29 cellular contexts compared by ENCODE assay signal in genomic region chr3:185400866-185401265, GRCh38.
"Had no signal": no experiment of that assay in that cellular context is flagged by ENCODE, and none has a peak within 500 bp of the region (broad histone marks: within the 10 kb centered on the region; RNA-seq: fewer than 3 reads in every experiment).

No MANE protein-coding gene starts in this region.

- H3K27ac ChIP-seq: adrenal gland, ascending aorta, brain microvascular endothelial cell, esophagus muscularis mucosa, gastrocnemius medialis, suprapubic skin, tibial nerve had no signal

- H3K4me1 Mint-ChIP-seq: stimulated activated effector memory CD8-positive, alpha-beta T cell treated with anti-CD3 and anti-CD28 coated beads, Interleukin-12 subunit alpha, Interleukin-12 subunit beta, amount 100 ng/mL, for 72 hours; stimulated activated naive CD8-positive, alpha-beta T cell treated with anti-CD3 and anti-CD28 coated beads, Interleukin-15, amount 100 ng/mL, for 72 hours had no signal

- H3K27me3 Mint-ChIP-seq: activated naive CD8-positive, alpha-beta T cell; stimulated activated naive CD8-positive, alpha-beta T cell treated with anti-CD3 and anti-CD28 coated beads, Interleukin-15, amount 100 ng/mL, for 72 hours had no signal

- H3K9me3 ChIP-seq: adrenal gland, ascending aorta, esophagus muscularis mucosa, gastrocnemius medialis, mucosa of descending colon, suprapubic skin, tibial nerve had no signal

- DNase-seq: activated CD4-positive, alpha-beta T cell treated with anti-CD3 and anti-CD28 coated beads for 4 hours; activated CD4-positive, alpha-beta T cell treated with anti-CD3 and anti-CD28 coated beads, Interleukin-2, amount 50 U/mL, for 48 hours; activated CD4-positive, CD25-positive, alpha-beta regulatory T cell; activated CD8-positive, alpha-beta memory T cell treated with anti-CD3 and anti-CD28 coated beads, Interleukin-2, amount 50 U/mL, for 48 hours; activated naive CD4-positive, alpha-beta T cell; activated T-cell treated with anti-CD3 and anti-CD28 coated beads, Interleukin-2, amount 50 U/mL, for 4 hours; brain microvascular endothelial cell; central memory CD4-positive, alpha-beta T cell; effector memory CD4-positive, alpha-beta T cell; gastrocnemius medialis; head of caudate nucleus; hypothalamus; left cardiac atrium; mesenchymal stem cell; mucosa of descending colon; occipital lobe; small intestine; stimulated activated CD4-positive, alpha-beta T cell treated with anti-CD3 and anti-CD28 coated beads, Interleukin-2, amount 100 ng/mL, for 24 hours; stimulated activated naive CD8-positive, alpha-beta T cell treated with anti-CD3 and anti-CD28 coated beads, Interleukin-15, amount 100 ng/mL, for 72 hours; T1000 had no signal

- H3K4me3 Mint-ChIP-seq: activated naive CD8-positive, alpha-beta T cell; activated T-cell treated with anti-CD3 and anti-CD28 coated beads, Interleukin-2, amount 50 U/mL, for 4 hours; stimulated activated effector memory CD8-positive, alpha-beta T cell treated with anti-CD3 and anti-CD28 coated beads, Interleukin-12 subunit alpha, Interleukin-12 subunit beta, amount 100 ng/mL, for 72 hours; stimulated activated naive CD8-positive, alpha-beta T cell treated with anti-CD3 and anti-CD28 coated beads, Interleukin-15, amount 100 ng/mL, for 72 hours had no signal

- H3K36me3 ChIP-seq: adrenal gland, ascending aorta, brain microvascular endothelial cell, esophagus muscularis mucosa, gastrocnemius medialis, suprapubic skin, tibial nerve had no signal

- H3K27ac Mint-ChIP-seq: activated naive CD8-positive, alpha-beta T cell; activated T-helper 2 cell treated with anti-CD3 and anti-CD28 coated beads, Interferon-gamma antibody, Interleukin-2, Interleukin-4, amounts not matched to agents 10 μg/mL and 5 μg/mL and 100 μg/mL, durations not matched to agents 14 hours and 24 hours and 36 hours; stimulated activated effector memory CD8-positive, alpha-beta T cell treated with anti-CD3 and anti-CD28 coated beads, Interleukin-12 subunit alpha, Interleukin-12 subunit beta, amount 100 ng/mL, for 72 hours; stimulated activated naive CD8-positive, alpha-beta T cell treated with anti-CD3 and anti-CD28 coated beads, Interleukin-15, amount 100 ng/mL, for 72 hours had no signal

- H3K36me3 Mint-ChIP-seq: activated naive CD8-positive, alpha-beta T cell; stimulated activated effector memory CD8-positive, alpha-beta T cell treated with anti-CD3 and anti-CD28 coated beads, Interleukin-12 subunit alpha, Interleukin-12 subunit beta, amount 100 ng/mL, for 72 hours had no signal

- H3K9me3 Mint-ChIP-seq: activated T-cell treated with anti-CD3 and anti-CD28 coated beads, Interleukin-2, amount 50 U/mL, for 4 hours; activated T-helper 2 cell treated with anti-CD3 and anti-CD28 coated beads, Interferon-gamma antibody, Interleukin-2, Interleukin-4, amounts not matched to agents 10 μg/mL and 5 μg/mL and 100 μg/mL, durations not matched to agents 14 hours and 24 hours and 36 hours; stimulated activated effector memory CD8-positive, alpha-beta T cell treated with anti-CD3 and anti-CD28 coated beads, Interleukin-12 subunit alpha, Interleukin-12 subunit beta, amount 100 ng/mL, for 72 hours; stimulated activated naive CD8-positive, alpha-beta T cell treated with anti-CD3 and anti-CD28 coated beads, Interleukin-15, amount 100 ng/mL, for 72 hours had no signal

- ATAC-seq: activated T-cell treated with anti-CD3 and anti-CD28 coated beads, Interleukin-2, amount 50 U/mL, for 4 hours; gastrocnemius medialis; left cardiac atrium; mucosa of descending colon; sciatic nerve; stimulated activated effector memory CD8-positive, alpha-beta T cell treated with anti-CD3 and anti-CD28 coated beads, Interleukin-12 subunit alpha, Interleukin-12 subunit beta, amount 100 ng/mL, for 72 hours; stimulated activated naive CD8-positive, alpha-beta T cell treated with anti-CD3 and anti-CD28 coated beads, Interleukin-15, amount 100 ng/mL, for 72 hours had no signal

- H3K4me3 ChIP-seq: adrenal gland, ascending aorta, esophagus muscularis mucosa, gastrocnemius medialis, mucosa of descending colon, suprapubic skin, tibial nerve had no signal

- FAIRE-seq: small intestine had no signal

- H3K27me3 ChIP-seq: adrenal gland, ascending aorta, brain microvascular endothelial cell, esophagus muscularis mucosa, gastrocnemius medialis, suprapubic skin, tibial nerve had no signal
